13 cellular contexts compared by ENCODE assay signal in genomic region chr6:15793288-15793687, GRCh38.
DNase-seq lines count a peak whose midpoint lies in the region; ATAC-seq, FAIRE-seq and TF ChIP-seq lines count a peak whose summit lies in the region.
"Had no signal": no experiment of that assay in that cellular context is flagged by ENCODE, and none has a peak within 500 bp of the region (broad histone marks: within the 10 kb centered on the region; RNA-seq: fewer than 3 reads in every experiment).

No MANE protein-coding gene starts in this region.

- H3K4me3 ChIP-seq in AG04449 (ENCODE audit: low read depth, low read length) = no peak overlapping the region
- no peak overlapping the region for H3K4me3 ChIP-seq in K562
- H3K4me3 ChIP-seq: cardiac muscle cell, HAP-1, right lobe of liver had no signal

- TF ChIP-seq POLR2A in K562 (conservative IDR thresholded peaks at IDR 0.05) = no peak

- no peak overlapping the region for H3K9ac ChIP-seq in K562 (ENCODE audit: insufficient read depth in 1 of 2, low read depth in 2 of 2, low read length in 2 of 2)

- H3K9me3 ChIP-seq in K562 (replicated peaks; ENCODE audit: control insufficient read depth, insufficient read depth, low read depth, low read length) = no peaks in the 10 kb centered on the region
- H3K9me3 ChIP-seq: HAP-1 had no signal

- BruUV-seq in K562 (replicated peaks; lab: Mats Ljungman, UMichigan) = no TSS peak

- H3K36me3 ChIP-seq in K562 (ENCODE audit: control insufficient read depth, insufficient read depth, low read length) = no peaks in the 10 kb centered on the region
- H3K36me3 ChIP-seq: cardiac muscle cell, HAP-1, right lobe of liver had no signal

- POLR2A ChIA-PET in AG04449 (lab: Yijun Ruan, JAX) = no interaction called here
- POLR2A ChIA-PET in K562 (lab: Yijun Ruan, JAX) = interaction anchor here (1.0 to 2.7 kb wide), 8 partner anchors 11 to 338 kb away, joined by 3 to 6 read pairs (median 4); no protein-coding TSS in a partner anchor

- peak overlapping the region; percentile 50; the same call in 2 of the 3 replicates for H3K27ac ChIP-seq in K562 (ENCODE audit: extremely low read depth, low read depth, low read length)
- no peak overlapping the region for H3K27ac ChIP-seq in substantia nigra (ENCODE audit: low read depth, low read length, poor library complexity, severe bottlenecking)
- H3K27ac ChIP-seq: cardiac muscle cell, right lobe of liver had no signal

- no peak; a peak in 1 of 4 replicates for TF ChIP-seq RAD21 in K562 (CRISPR knock-in tag; conservative IDR thresholded peaks at IDR 0.05 in 1 of 2, IDR thresholded peaks at IDR 0.05 in 1 of 2)

- no peaks in the 10 kb centered on the region for H3K79me2 ChIP-seq in K562 (ENCODE audit: control insufficient read depth, insufficient read depth, low read length)

- H3K4me2 ChIP-seq in K562 (ENCODE audit: insufficient read depth, low read length) = peak overlapping the region; percentile 27; the same call in 1 of the 2 replicates

- CTCF ChIA-PET in AG04449 (lab: Yijun Ruan, JAX) = no interaction called here
- CTCF ChIA-PET in K562 (lab: Yijun Ruan, JAX; ENCODE audit: low intra/inter-chr PET ratio) = no interaction called here

- 0% methylated on average over 4 of the region's 4 CpGs for WGBS in K562 (ENCODE audit: insufficient coverage, low coverage, missing lambda C conversion rate)

- TF ChIP-seq CTCF in AG04449 (IDR thresholded peaks at IDR 0.05; ENCODE audit: insufficient read depth, low read length, missing control alignments) = no peak
- no peak for TF ChIP-seq CTCF in K562 (IDR thresholded peaks at IDR 0.05 in 2 of 3, conservative IDR thresholded peaks at IDR 0.05 in 1 of 3; ENCODE audit: insufficient read depth in 2 of 3, low read depth in 1 of 3, low read length in 3 of 3)

- intact Hi-C loops in K562 (cut with micrococcal nuclease) = loop anchor here (5.0 to 10.0 kb wide), 2 partner anchors 101 to 332 kb away; partner anchors contain the start of gene MYLIP

- no peaks in the 10 kb centered on the region for H3K27me3 ChIP-seq in K562 (ENCODE audit: control insufficient read depth in 2 of 2, insufficient read depth in 2 of 2, low read length in 2 of 2)
- H3K27me3 ChIP-seq: cardiac muscle cell, right lobe of liver had no signal

- in situ Hi-C loops in K562 (cut with MboI) = no loop called here

- peak; percentile 9 for DNase-seq in AG04449 (ENCODE audit: low read depth, low spot score)
- peak; percentile 52 for DNase-seq in HT1080 (ENCODE audit: low read depth)
- DNase-seq in K562 (ENCODE audit: extremely low read depth in 1 of 4, low spot score in 3 of 4) = peak; percentile 33 to 89 (median 56)
- peak; percentile 93 for DNase-seq in islet precursor cell
- DNase-seq in HuH-7 (ENCODE audit: low spot score) = no peak
- no peak for DNase-seq in NCI-H1092 treated with DMSO at 0.1 percent for 48 hours (lab: John Stamatoyannopoulos, UW)
- DNase-seq in substantia nigra (lab: John Stamatoyannopoulos, UW) = no peak
- DNase-seq: NCI-H1417 treated with DMSO at 0.1 percent for 48 hours, right lobe of liver had no signal

- peak overlapping the region; percentile 52 for H2AFZ ChIP-seq in K562 (ENCODE audit: low read depth, low read length)

- peak; percentile 87 for TF ChIP-seq EP300 in K562 (IDR thresholded peaks at IDR 0.05; ENCODE audit: low read length)

- H3K9me1 ChIP-seq in K562 (ENCODE audit: control insufficient read depth, insufficient read depth, low read length) = peaks cover 5% of the 10 kb centered on the region

- ATAC-seq in K562 (peak; percentile 92), HG03108 (IDR thresholded peaks at IDR 0.05; ENCODE audit: unreplicated experiment) (no peak)
- ATAC-seq: right lobe of liver had no signal

- FAIRE-seq in K562 (lab: Jason Lieb, UNC) = peak; percentile 95
- FAIRE-seq: TTC549 had no signal

- peaks cover 8 to 29% of the 10 kb centered on the region in 2 experiments for H3K4me1 ChIP-seq in K562 (replicated peaks in 1 of 2; ENCODE audit: control insufficient read depth in 2 of 2, insufficient read depth in 2 of 2, low read length in 2 of 2)
- H3K4me1 ChIP-seq: HAP-1, right lobe of liver had no signal

- H4K20me1 ChIP-seq in K562 (replicated peaks; ENCODE audit: control insufficient read depth, insufficient read depth, low read length) = no peaks in the 10 kb centered on the region

TF ChIP-seq in K562, 482 proteins besides CTCF, POLR2A, EP300 and RAD21 (continues in another document):
- peak; percentile 25; the same call in 1 of the 2 replicates for TF ChIP-seq ZNF24 (IDR thresholded peaks at IDR 0.05)
- TF ChIP-seq ZNF431 (CRISPR knock-in tag; IDR thresholded peaks at IDR 0.05) = no peak
- no peak for TF ChIP-seq HDGF (IDR thresholded peaks at IDR 0.05)
- peak; percentile 92 for TF ChIP-seq ARID1B (IDR thresholded peaks at IDR 0.05)
- TF ChIP-seq NFIC (IDR thresholded peaks at IDR 0.05) = peak; percentile 78
- TF ChIP-seq PURB (CRISPR knock-in tag; IDR thresholded peaks at IDR 0.05; ENCODE audit: low read depth) = no peak
- peak; percentile 89 for TF ChIP-seq SMARCA4 (IDR thresholded peaks at IDR 0.05)
- peak; percentile 50 to 75; a peak in 3 of 4 replicates for TF ChIP-seq MNT (conservative IDR thresholded peaks at IDR 0.05)
- TF ChIP-seq TBL1XR1 (IDR thresholded peaks at IDR 0.05; ENCODE audit: low read length in 2 of 2) = 0 out of 4 replicates have a peak, but pooled peaks of 1 of the 2 experiments have one; percentile 45
- TF ChIP-seq EP400 (IDR thresholded peaks at IDR 0.05) = peak; percentile 36; the same call in 1 of the 2 replicates
- TF ChIP-seq SREBF1 (IDR thresholded peaks at IDR 0.05; ENCODE audit: borderline replicate concordance, low read depth, low read length) = no peak
- peak; percentile 73 for TF ChIP-seq ATF3 (IDR thresholded peaks at IDR 0.05)
- TF ChIP-seq ATF3 (CRISPR knock-in tag; conservative IDR thresholded peaks at IDR 0.05) = peak; percentile 46; the same call in 1 of the 2 replicates
- no peak for TF ChIP-seq ILK (tag; IDR thresholded peaks at IDR 0.05; ENCODE audit: borderline replicate concordance, low read depth)
- TF ChIP-seq SMARCC2 (IDR thresholded peaks at IDR 0.05; ENCODE audit: low read depth) = peak; percentile 44; the same call in 1 of the 2 replicates
- no peak for TF ChIP-seq KLF10 (CRISPR knock-in tag; IDR thresholded peaks at IDR 0.05)
- peak in 1 of 2 experiments; percentile 68; a peak in 1 of 4 replicates for TF ChIP-seq FOXA3 (CRISPR knock-in tag; conservative IDR thresholded peaks at IDR 0.05 in 1 of 2, IDR thresholded peaks at IDR 0.05 in 1 of 2)
- TF ChIP-seq MYNN (IDR thresholded peaks at IDR 0.05) = peak; percentile 74; the same call in 1 of the 2 replicates
- no peak for TF ChIP-seq MYNN (CRISPR knock-in tag; IDR thresholded peaks at IDR 0.05)
- TF ChIP-seq ZNF592 (IDR thresholded peaks at IDR 0.05) = peak; percentile 28; the same call in 1 of the 2 replicates
- no peak for TF ChIP-seq GTF2E2 (tag; IDR thresholded peaks at IDR 0.05)
- no peak for TF ChIP-seq NFYB (IDR thresholded peaks at IDR 0.05; ENCODE audit: extremely low read depth, insufficient read length)

Comparison
In these comparisons a context has a peak if more than half of its experiments do, and no peak if none do; other contexts are left out.
1. DNase-seq: peak in AG04449 (single experiment), HT1080 (single experiment), K562 (4 of 4) and islet precursor cell (single experiment); none in HuH-7 (single experiment), NCI-H1092 treated with DMSO at 0.1 percent for 48 hours (single experiment) and substantia nigra (0 of 49).